ENCODE assay signal across 7 cellular contexts in the genomic region with DNA sequence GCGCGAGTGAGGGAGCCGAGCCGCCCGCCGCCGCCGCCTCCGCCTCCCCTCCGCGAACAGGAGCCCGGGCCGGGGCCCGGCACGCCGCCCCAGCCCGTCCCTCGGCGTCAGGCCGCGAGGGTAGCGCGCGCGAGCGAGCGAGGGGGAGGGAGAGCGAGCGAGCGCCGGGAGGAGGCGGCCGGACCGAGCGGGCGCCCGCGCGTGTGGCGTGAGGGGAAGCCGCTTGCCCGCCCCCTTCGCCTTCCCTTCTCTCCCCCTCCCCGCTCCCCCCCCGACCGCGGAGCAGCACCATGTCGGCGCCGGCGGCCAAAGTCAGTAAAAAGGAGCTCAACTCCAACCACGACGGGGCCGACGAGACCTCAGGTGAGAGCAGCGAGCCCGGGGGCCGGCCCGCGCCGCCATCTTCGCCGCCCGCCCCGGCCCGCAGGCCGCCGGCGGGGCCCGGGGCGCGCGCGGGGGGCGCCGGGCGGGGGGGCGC. TPM values are rescaled to one million over a fixed set of nuclear protein-coding genes. Genes with fewer than 3 reads are reported as not detected.
DNase-seq lines count a peak whose midpoint lies in the region; ATAC-seq and TF ChIP-seq lines count a peak whose summit lies in the region.

No MANE protein-coding gene starts in this region.

- peaks cover 46% of the 10 kb centered on the region for H3K4me1 ChIP-seq in suprapubic skin

- no CpG with 5 or more reads among the region's 78 CpGs for WGBS in suprapubic skin

- TF ChIP-seq EP300 in suprapubic skin (IDR thresholded peaks at IDR 0.05), result no peak

- peak overlapping the region; percentile 71 for H3K4me3 ChIP-seq in suprapubic skin

- no peaks in the 10 kb centered on the region for H3K27me3 ChIP-seq in suprapubic skin

- H3K27me3 Mint-ChIP-seq in dendritic cell treated with granulocyte-macrophage colony-stimulating factor and Interleukin-4, amounts not matched to agents 40 ng/mL and 50 ng/mL, for 4 days, result no peaks in the 10 kb centered on the region

- DNase-seq in T follicular helper cell (ENCODE audit: low read depth) (peak; percentile 47), medulla oblongata (ENCODE audit: extremely low spot score) (peak; percentile 36), suprapubic skin (ENCODE audit: low spot score in 2 of 2) (peak in 1 of 2 donors; percentile 81), retina (no peak)

- no peaks in the 10 kb centered on the region for H3K9me3 Mint-ChIP-seq in dendritic cell treated with granulocyte-macrophage colony-stimulating factor and Interleukin-4, amounts not matched to agents 40 ng/mL and 50 ng/mL, for 4 days

- H3K4me3 Mint-ChIP-seq in dendritic cell treated with granulocyte-macrophage colony-stimulating factor and Interleukin-4, amounts not matched to agents 40 ng/mL and 50 ng/mL, for 4 days, result peak overlapping the region; percentile 67

- H3K36me3 ChIP-seq in suprapubic skin, result peaks cover 26% of the 10 kb centered on the region

- peaks cover 53% of the 10 kb centered on the region for H3K4me1 Mint-ChIP-seq in dendritic cell treated with granulocyte-macrophage colony-stimulating factor and Interleukin-4, amounts not matched to agents 40 ng/mL and 50 ng/mL, for 4 days (ENCODE audit: low read depth)

- no peak for TF ChIP-seq POLR2A in suprapubic skin (IDR thresholded peaks at IDR 0.05)

- H3K27ac Mint-ChIP-seq in dendritic cell treated with granulocyte-macrophage colony-stimulating factor and Interleukin-4, amounts not matched to agents 40 ng/mL and 50 ng/mL, for 4 days, result peak overlapping the region; percentile 86

- intact Hi-C loops in dendritic cell treated with granulocyte-macrophage colony-stimulating factor and Interleukin-4, amounts not matched to agents 40 ng/mL and 50 ng/mL, for 4 days (cut with micrococcal nuclease), result loop anchor here (1.0 to 2.0 kb wide), 2 partner anchors 13 to 33 kb away; partner anchors contain the start of genes DYNC2I2 and PKN3

- peak overlapping the region; percentile 95 for H3K27ac ChIP-seq in suprapubic skin

- ATAC-seq in GM19035 (IDR thresholded peaks at IDR 0.05; ENCODE audit: unreplicated experiment), result peak; percentile 4
- ATAC-seq in HG02973 (IDR thresholded peaks at IDR 0.05; ENCODE audit: unreplicated experiment), result peak; percentile 18

- H3K9me3 ChIP-seq in suprapubic skin, result no peaks in the 10 kb centered on the region

- no peak for TF ChIP-seq CTCF in suprapubic skin (IDR thresholded peaks at IDR 0.05)

- peaks cover 58% of the 10 kb centered on the region for H3K36me3 Mint-ChIP-seq in dendritic cell treated with granulocyte-macrophage colony-stimulating factor and Interleukin-4, amounts not matched to agents 40 ng/mL and 50 ng/mL, for 4 days (ENCODE audit: low read depth)

RNA-seq across cellular contexts. Expression of gene SET, which starts 0.3 kb away (rescaled TPM):
- 100 to 1,000 TPM; 101 to 166 (median 161) TPM for total RNA-seq in suprapubic skin

RNA-seq across cellular contexts. Expression of gene PKN3, which starts 13.0 kb away (rescaled TPM):
- total RNA-seq in suprapubic skin, result 1 to 10 TPM; 3.4 to 6.0 (median 4.4) TPM

RNA-seq across cellular contexts. Expression of gene DYNC2I2, which starts 32.7 kb away (rescaled TPM):
- total RNA-seq in suprapubic skin, result 10 to 100 TPM; 43.5 to 52.4 (median 45.8) TPM

RNA-seq across cellular contexts. Expression of gene ZDHHC12, which starts 34.6 kb away (rescaled TPM):
- total RNA-seq in suprapubic skin, result 10 to 100 TPM; 31.5 to 90.5 (median 75.0) TPM
